ENCODE assay signal across 28 cellular contexts in genomic region chrX:10482708-10483107, GRCh38.
DNase-seq lines count a peak whose midpoint lies in the region; ATAC-seq and TF ChIP-seq lines count a peak whose summit lies in the region.
"Had no signal": no experiment of that assay in that cellular context is flagged by ENCODE, and none has a peak within 500 bp of the region (broad histone marks: within the 10 kb centered on the region; RNA-seq: fewer than 3 reads in every experiment).

No MANE protein-coding gene starts in this region.

- no peak for TF ChIP-seq POLR2A in upper lobe of left lung (IDR thresholded peaks at IDR 0.05)

- H3K36me3 Mint-ChIP-seq in nephron (ENCODE audit: low read depth) (peaks cover 46% of the 10 kb centered on the region), WTC11 (peaks cover 30% of the 10 kb centered on the region)
- H3K36me3 Mint-ChIP-seq: activated CD4-positive, alpha-beta memory T cell treated with anti-CD3 and anti-CD28 coated beads for 36 hours; naive thymus-derived CD4-positive, alpha-beta T cell had no signal

- H3K27me3 ChIP-seq in heart right ventricle (no peaks in the 10 kb centered on the region), upper lobe of left lung (no peaks in the 10 kb centered on the region)
- H3K27me3 ChIP-seq: stomach, transverse colon had no signal

- intact Hi-C loops in heart right ventricle (cut with DNase I) (loop anchor here in 2 of 10 donors (5.0 to 10.0 kb wide), 3 partner anchors 92 to 135 kb away; no protein-coding TSS in a partner anchor), Right ventricle myocardium inferior (cut with DNase I) (loop anchor here (10.0 kb wide), 1 partner anchor 132 kb away; no protein-coding TSS in a partner anchor)

- H3K36me3 ChIP-seq in heart right ventricle, result peaks cover 0 to 9% (median 0%) of the 10 kb centered on the region in 9 donors
- H3K36me3 ChIP-seq in upper lobe of left lung, result no peaks in the 10 kb centered on the region
- H3K36me3 ChIP-seq: transverse colon, WERI-Rb-1 had no signal

- H3K27ac ChIP-seq in heart right ventricle, result peak overlapping the region; percentile 50 to 92 (median 80)
- H3K27ac ChIP-seq in upper lobe of left lung, result peak overlapping the region; percentile 35 to 67 (median 64)
- H3K27ac ChIP-seq: WERI-Rb-1 had no signal

- CTCF ChIA-PET in WTC11 (lab: Charles Lee), result no interaction called here

- H3K27me3 Mint-ChIP-seq in nephron (ENCODE audit: low read depth) (no peaks in the 10 kb centered on the region), WTC11 (ENCODE audit: low read depth) (no peaks in the 10 kb centered on the region)
- H3K27me3 Mint-ChIP-seq: activated CD4-positive, alpha-beta memory T cell treated with anti-CD3 and anti-CD28 coated beads for 36 hours; brain; naive thymus-derived CD4-positive, alpha-beta T cell had no signal

- H3K9me3 ChIP-seq in heart right ventricle (no peaks in the 10 kb centered on the region), upper lobe of left lung (no peaks in the 10 kb centered on the region)
- H3K9me3 ChIP-seq: transverse colon had no signal

- TF ChIP-seq CTCF in heart right ventricle (IDR thresholded peaks at IDR 0.05) (no peak), fibroblast of pulmonary artery (IDR thresholded peaks at IDR 0.05; ENCODE audit: low read length, missing control alignments) (no peak), nephron (IDR thresholded peaks at IDR 0.05; ENCODE audit: unreplicated experiment in 3 of 3) (no peak), upper lobe of left lung (IDR thresholded peaks at IDR 0.05) (no peak), WTC11 (IDR thresholded peaks at IDR 0.05) (no peak)

- H3K9me3 Mint-ChIP-seq in nephron, result peaks cover 7% of the 10 kb centered on the region
- no peaks in the 10 kb centered on the region for H3K9me3 Mint-ChIP-seq in WTC11
- H3K9me3 Mint-ChIP-seq: HFFc6; T-helper 2 cell treated with Interferon-gamma antibody and Interleukin-4, amounts not matched to agents 5 μg/mL and 100 μg/mL, for 36 hours had no signal

- POLR2A ChIA-PET in WTC11 (lab: Charles Lee), result no interaction called here

- TF ChIP-seq EP300 in upper lobe of left lung (IDR thresholded peaks at IDR 0.05), result no peak

- H3K27ac Mint-ChIP-seq in nephron, result peak overlapping the region; percentile 81 to 94 (median 86)
- H3K27ac Mint-ChIP-seq in WTC11, result no peak overlapping the region
- H3K27ac Mint-ChIP-seq: activated CD4-positive, alpha-beta memory T cell treated with anti-CD3 and anti-CD28 coated beads for 36 hours; HFFc6; naive thymus-derived CD4-positive, alpha-beta T cell; T-helper 2 cell treated with Interferon-gamma antibody and Interleukin-4, amounts not matched to agents 5 μg/mL and 100 μg/mL, for 36 hours had no signal

- peak overlapping the region in 5 of 10 donors; percentile 3 to 36 (median 22) for H3K4me3 ChIP-seq in heart right ventricle
- H3K4me3 ChIP-seq in fibroblast of pulmonary artery (replicated peaks; ENCODE audit: low read depth, low read length), result no peak overlapping the region
- no peak overlapping the region for H3K4me3 ChIP-seq in upper lobe of left lung
- H3K4me3 ChIP-seq: stomach, transverse colon had no signal

- H3K4me1 Mint-ChIP-seq in nephron (peaks cover 31% of the 10 kb centered on the region), WTC11 (peaks cover 26% of the 10 kb centered on the region)
- H3K4me1 Mint-ChIP-seq: naive thymus-derived CD4-positive, alpha-beta T cell had no signal

- peaks cover 0 to 51% (median 30%) of the 10 kb centered on the region in 9 donors for H3K4me1 ChIP-seq in heart right ventricle
- peaks cover 0 to 9% (median 0%) of the 10 kb centered on the region in 4 donors for H3K4me1 ChIP-seq in upper lobe of left lung
- H3K4me1 ChIP-seq: stomach had no signal

- peak in 1 of 8 donors; percentile 33 for ATAC-seq in heart right ventricle
- no peak for ATAC-seq in Right ventricle myocardium inferior
- no peak for ATAC-seq in upper lobe of left lung (ENCODE audit: low FRiP score in 2 of 2)
- no peak for ATAC-seq in WTC11
- ATAC-seq: naive thymus-derived CD4-positive, alpha-beta T cell had no signal

- WGBS in heart right ventricle, 2 donors, result 32 to 44% methylated on average over 5 of the region's 5 CpGs
- WGBS in upper lobe of left lung, 2 donors, result 57 to 74% methylated on average over 5 of the region's 5 CpGs

- H3K4me3 Mint-ChIP-seq in nephron (no peak overlapping the region), WTC11 (no peak overlapping the region)
- H3K4me3 Mint-ChIP-seq: activated CD4-positive, alpha-beta memory T cell treated with anti-CD3 and anti-CD28 coated beads for 36 hours; HFFc6; naive thymus-derived CD4-positive, alpha-beta T cell; T-helper 2 cell treated with Interferon-gamma antibody and Interleukin-4, amounts not matched to agents 5 μg/mL and 100 μg/mL, for 36 hours had no signal

- no peak for DNase-seq in heart right ventricle
- no peak for DNase-seq in Right ventricle myocardium inferior (ENCODE audit: missing footprints)
- peak; percentile 6 for DNase-seq in fibroblast of pulmonary artery (ENCODE audit: low read depth)
- DNase-seq in upper lobe of left lung, result no peak
- no peak for DNase-seq in 8988T
- DNase-seq in WTC11 (ENCODE audit: low spot score), result no peak
- no peak for DNase-seq in DMS53 treated with DMSO at 0.1 percent for 48 hours (lab: John Stamatoyannopoulos, UW; ENCODE audit: unreplicated experiment)
- DNase-seq: activated CD4-positive, alpha-beta memory T cell treated with anti-CD3 and anti-CD28 coated beads for 36 hours; activated effector memory CD4-positive, alpha-beta T cell treated with Interleukin-2 at 50 U/mL for 16 hours; AML-193; DMS53; effector memory CD4-positive, alpha-beta T cell; HFFc6; IMR-90; islet precursor cell; mesenchymal stem cell; naive thymus-derived CD4-positive, alpha-beta T cell; NCI-H1105 treated with DMSO at 0.1 percent for 48 hours; NCI-H2081; NCI-H774; OCI-M1; stimulated activated CD4-positive, alpha-beta T cell treated with anti-CD3 and anti-CD28 coated beads, Interleukin-15, amount 100 ng/mL, for 24 hours; stomach; transverse colon; WERI-Rb-1 had no signal

TF ChIP-seq in WTC11, 78 proteins besides CTCF, POLR2A, EP300 and RAD21:
- TF ChIP-seq CREB1 (CRISPR knock-in tag; IDR thresholded peaks at IDR 0.05), result no peak
- no peak for TF ChIP-seq FOXK1 (CRISPR knock-in tag; IDR thresholded peaks at IDR 0.05)
- no peak for TF ChIP-seq CDX4 (CRISPR knock-in tag; IDR thresholded peaks at IDR 0.05; ENCODE audit: borderline replicate concordance)
- no peak for TF ChIP-seq ZNF416 (CRISPR knock-in tag; IDR thresholded peaks at IDR 0.05)
- TF ChIP-seq FOXP1 (CRISPR knock-in tag; IDR thresholded peaks at IDR 0.05; ENCODE audit: borderline replicate concordance), result no peak
- TF ChIP-seq ATF2 (CRISPR knock-in tag; IDR thresholded peaks at IDR 0.05; ENCODE audit: borderline replicate concordance, low read depth), result no peak
- TF ChIP-seq NFYB (CRISPR knock-in tag; conservative IDR thresholded peaks at IDR 0.05; ENCODE audit: low read depth), result no peak
